Comparison of ENCODE assay signal across 2 cellular contexts in genomic region chr4:123786159-123786915, GRCh38.
TF ChIP-seq lines count a peak whose summit lies in the region.

No MANE protein-coding gene starts in this region.

TF ChIP-seq in GM23338, 12 proteins besides CTCF, POLR2A, EP300 and RAD21:
- TF ChIP-seq ETS1 (IDR thresholded peaks at IDR 0.05) (no peak), POLR2AphosphoS5 (IDR thresholded peaks at IDR 0.05; ENCODE audit: low read depth) (no peak), EZH2phosphoT487 (IDR thresholded peaks at IDR 0.05; ENCODE audit: unreplicated experiment) (no peak), NANOG (IDR thresholded peaks at IDR 0.05; ENCODE audit: borderline replicate concordance) (no peak), CREB1 (CRISPR knock-in tag; IDR thresholded peaks at IDR 0.05; ENCODE audit: low read depth) (no peak), JUNB (IDR thresholded peaks at IDR 0.05; ENCODE audit: unreplicated experiment) (no peak), ZNF331 (CRISPR knock-in tag; IDR thresholded peaks at IDR 0.05; ENCODE audit: low read depth) (no peak), ZNF114 (CRISPR knock-in tag; IDR thresholded peaks at IDR 0.05) (no peak), EZH2 (IDR thresholded peaks at IDR 0.05; ENCODE audit: low read depth, unreplicated experiment) (no peak), STAT1 (IDR thresholded peaks at IDR 0.05; ENCODE audit: unreplicated experiment) (no peak), ZNF462 (CRISPR knock-in tag; IDR thresholded peaks at IDR 0.05) (no peak), REST (IDR thresholded peaks at IDR 0.05; ENCODE audit: unreplicated experiment) (no peak)

TF ChIP-seq in H1, 55 proteins besides CTCF, POLR2A, EP300 and RAD21 (continued from another document):
- TF ChIP-seq CHD1 (IDR thresholded peaks at IDR 0.05; ENCODE audit: low read depth, low read length) (no peak), FOSL1 (IDR thresholded peaks at IDR 0.05; ENCODE audit: insufficient read depth, low read depth, low read length) (no peak), BRCA1 (IDR thresholded peaks at IDR 0.05; ENCODE audit: low read depth, low read length) (no peak), MAFK (IDR thresholded peaks at IDR 0.05; ENCODE audit: low read depth, low read length) (no peak), CBX8 (IDR thresholded peaks at IDR 0.05; ENCODE audit: borderline replicate concordance, low read depth, low read length) (no peak), BCL11A (IDR thresholded peaks at IDR 0.05; ENCODE audit: low read depth in 2 of 2, low read length in 2 of 2) (no peak), RXRA (IDR thresholded peaks at IDR 0.05; ENCODE audit: insufficient read depth, low read depth, low read length) (no peak), CHD2 (IDR thresholded peaks at IDR 0.05; ENCODE audit: low read length) (no peak), JUN (IDR thresholded peaks at IDR 0.05; ENCODE audit: low read depth, low read length) (no peak), TEAD4 (IDR thresholded peaks at IDR 0.05; ENCODE audit: low read depth, low read length) (no peak), RBBP5 (IDR thresholded peaks at IDR 0.05; ENCODE audit: borderline replicate concordance, low read depth, low read length) (no peak), SIN3A (conservative IDR thresholded peaks at IDR 0.05 in 1 of 2, IDR thresholded peaks at IDR 0.05 in 1 of 2; ENCODE audit: low read depth in 1 of 2, low read length in 2 of 2) (no peak), TCF12 (IDR thresholded peaks at IDR 0.05; ENCODE audit: low read depth, low read length) (no peak), GABPA (IDR thresholded peaks at IDR 0.05; ENCODE audit: borderline replicate concordance, insufficient read depth, low read length) (no peak)
